In genomic region chr3:66553714-66554113, GRCh38 we compare ENCODE assay signal across 21 cellular contexts. TPM values are rescaled to one million over a fixed set of nuclear protein-coding genes. Genes with fewer than 3 reads are reported as not detected.
DNase-seq lines count a peak whose midpoint lies in the region; ATAC-seq, FAIRE-seq and TF ChIP-seq lines count a peak whose summit lies in the region.
"Had no signal": no experiment of that assay in that cellular context is flagged by ENCODE, and none has a peak within 500 bp of the region (broad histone marks: within the 10 kb centered on the region; RNA-seq: fewer than 3 reads in every experiment).

No MANE protein-coding gene starts in this region.

- in situ Hi-C loops in Caki2 (cut with HindIII; ENCODE audit: low pct_unique_long_range_greater_than_20kb, low sequenced_read_pairs) (no loop called here), GM13976 (cut with MboI; ENCODE audit: low sequenced_read_pairs, unreplicated experiment) (no loop called here)

- H3K56ac ChIP-seq in H1 (replicated peaks; ENCODE audit: insufficient read length, low read depth, low read length) = no peak overlapping the region

- H3K23ac ChIP-seq in H1 (ENCODE audit: insufficient read length) = no peak overlapping the region
- no peak overlapping the region for H3K23ac ChIP-seq in neuronal stem cell (ENCODE audit: low read depth, low read length, poor library complexity)

- no peaks in the 10 kb centered on the region for H3K79me2 ChIP-seq in OCI-LY7 (ENCODE audit: insufficient read depth, low read depth, low read length)
- no peaks in the 10 kb centered on the region for H3K79me2 ChIP-seq in H1 (ENCODE audit: control insufficient read depth in 1 of 2, insufficient read depth in 2 of 2, low read length in 2 of 2)

- no peaks in the 10 kb centered on the region for H3K23me2 ChIP-seq in H1 (ENCODE audit: low read depth, low read length)

- peaks cover 3% of the 10 kb centered on the region for H3K4me1 Mint-ChIP-seq in activated CD8-positive, alpha-beta T cell treated with anti-CD3 and anti-CD28 coated beads for 36 hours (ENCODE audit: low read depth)

- H2BK12ac ChIP-seq in H1 (ENCODE audit: low read depth, low read length) (no peak overlapping the region), neuronal stem cell (ENCODE audit: low read length) (no peak overlapping the region)

- no peak overlapping the region for H3K4me3 Mint-ChIP-seq in activated CD8-positive, alpha-beta T cell treated with anti-CD3 and anti-CD28 coated beads for 36 hours
- H3K4me3 Mint-ChIP-seq: T-helper 1 cell treated with Interleukin-12 subunit alpha and Interleukin-12 subunit beta and Interleukin-4 antibody, amounts not matched to agents 30 μg/mL and 1 μg/mL, for 36 hours had no signal

- H4K8ac ChIP-seq in H1 (ENCODE audit: extremely low read depth, insufficient read depth, low read length) (no peak overlapping the region), neuronal stem cell (ENCODE audit: low read depth, low read length) (no peak overlapping the region)

- H4K91ac ChIP-seq in H1 (replicated peaks; ENCODE audit: insufficient read length, low read length) = no peak overlapping the region
- no peak overlapping the region for H4K91ac ChIP-seq in neuronal stem cell (ENCODE audit: low read depth, low read length, poor library complexity)

- no peak for FAIRE-seq in H1 (lab: Jason Lieb, UNC)
- FAIRE-seq: GM19239, HepG2 had no signal

- POLR2A ChIA-PET in OCI-LY7 (lab: Charles Lee) = interaction anchor here (0.9 to 1.3 kb wide), 3 partner anchors 28 to 73 kb away, joined by 3 to 4 read pairs (median 4); no protein-coding TSS in a partner anchor
- POLR2A ChIA-PET in H1 (lab: Charles Lee; ENCODE audit: partially characterized antibody) = no interaction called here
- POLR2A ChIA-PET in activated CD8-positive, alpha-beta T cell treated with anti-CD3 and anti-CD28 coated beads for 36 hours (lab: Charles Lee) = no interaction called here

- TF ChIP-seq POLR2A in H1 (IDR thresholded peaks at IDR 0.05; ENCODE audit: control extremely low read depth in 1 of 2, low read depth in 2 of 2, low read length in 2 of 2) = no peak
- no peak for TF ChIP-seq POLR2A in erythroblast (IDR thresholded peaks at IDR 0.05; ENCODE audit: low read length)

- no peak overlapping the region for H3K4ac ChIP-seq in H1 (replicated peaks; ENCODE audit: insufficient read length, low read depth, low read length)
- H3K4ac ChIP-seq in neuronal stem cell (ENCODE audit: low read length) = no peak overlapping the region

- DNase-seq in Caki2 (ENCODE audit: low read depth) = peak; percentile 1
- DNase-seq in OCI-LY7 (ENCODE audit: low spot score) = no peak
- no peak for DNase-seq in H1 (ENCODE audit: low read depth in 1 of 2, low spot score in 2 of 2)
- no peak for DNase-seq in neuronal stem cell (ENCODE audit: low spot score)
- no peak for DNase-seq in erythroblast (lab: John Stamatoyannopoulos, UW)
- no peak for DNase-seq in RKO (ENCODE audit: low spot score)
- DNase-seq in GM13976 (ENCODE audit: low spot score) = no peak
- DNase-seq in activated CD8-positive, alpha-beta T cell treated with anti-CD3 and anti-CD28 coated beads for 36 hours = no peak
- DNase-seq: DMS 273 treated with DMSO at 0.1 percent for 48 hours, DND-41, GF-D8, MG63, NCI-H1092, NCI-H1436 treated with DMSO at 0.1 percent for 48 hours, NCI-H2029, NCI-H2171, RPMI8226, SHP77 treated with DMSO at 0.1 percent for 48 hours had no signal

- H2AK5ac ChIP-seq in H1 (ENCODE audit: low read depth, low read length) (no peak overlapping the region), neuronal stem cell (ENCODE audit: low read depth, low read length) (no peak overlapping the region)

- H2AFZ ChIP-seq in OCI-LY7 (ENCODE audit: low read length) = peak overlapping the region; percentile 57
- no peak overlapping the region for H2AFZ ChIP-seq in H1 (ENCODE audit: low read length)
- H2AFZ ChIP-seq in neuronal stem cell (ENCODE audit: low read length) = no peak overlapping the region

- H3K18ac ChIP-seq in H1 (ENCODE audit: extremely low read depth, low read length) (peak overlapping the region; percentile 24), neuronal stem cell (ENCODE audit: low read length) (peak overlapping the region; percentile 72)

- H3K9ac ChIP-seq in H1 (replicated peaks in 1 of 4; ENCODE audit: extremely low read depth in 1 of 4, low read depth in 3 of 4, low read length in 3 of 4) (no peak overlapping the region), neuronal stem cell (ENCODE audit: low read depth, low read length, poor library complexity) (no peak overlapping the region)

- H3K4me1 ChIP-seq in OCI-LY7 (ENCODE audit: insufficient read depth, low read length, poor library complexity, severe bottlenecking) (peaks cover 29% of the 10 kb centered on the region), H1 (replicated peaks in 1 of 4; ENCODE audit: control insufficient read depth in 3 of 4, insufficient read depth in 4 of 4, low read length in 3 of 4) (peaks cover 6 to 14% (median 10%) of the 10 kb centered on the region in 4 experiments), neuronal stem cell (ENCODE audit: control insufficient read depth in 2 of 2, insufficient read depth in 1 of 2, low read depth in 1 of 2, low read length in 2 of 2) (peaks cover 0 to 12% of the 10 kb centered on the region in 2 donors)

- no TSS peak for BruUV-seq in OCI-LY7 (replicated peaks; lab: Mats Ljungman, UMichigan)

- CTCF ChIA-PET in OCI-LY7 (lab: Charles Lee; ENCODE audit: unreplicated experiment) (no interaction called here), H1 (lab: Charles Lee; ENCODE audit: partially characterized antibody) (interaction anchor here (0.6 to 2.1 kb wide), 2 partner anchors 19 to 75 kb away, joined by 3 to 9 read pairs; no protein-coding TSS in a partner anchor)
- CTCF ChIA-PET in activated CD8-positive, alpha-beta T cell treated with anti-CD3 and anti-CD28 coated beads for 36 hours (lab: Charles Lee) = no interaction called here

- no peaks in the 10 kb centered on the region for H3K36me3 ChIP-seq in OCI-LY7 (ENCODE audit: insufficient read depth, low read length)
- H3K36me3 ChIP-seq in H1 (ENCODE audit: control insufficient read depth in 2 of 4, insufficient read depth in 4 of 4, low read length in 3 of 4) = no peaks in the 10 kb centered on the region
- H3K36me3 ChIP-seq in neuronal stem cell (replicated peaks in 1 of 2; ENCODE audit: control insufficient read depth in 2 of 2, insufficient read depth in 2 of 2, low read length in 2 of 2) = no peaks in the 10 kb centered on the region
- H3K36me3 ChIP-seq: MG63 had no signal

- H2BK15ac ChIP-seq in H1 (ENCODE audit: low read length) = no peak overlapping the region
- no peak overlapping the region for H2BK15ac ChIP-seq in neuronal stem cell (ENCODE audit: low read length)

- no peak for TF ChIP-seq EP300 in H1 (IDR thresholded peaks at IDR 0.05; ENCODE audit: borderline replicate concordance in 1 of 2, low read depth in 2 of 2, low read length in 2 of 2)

- H3K4me2 ChIP-seq in OCI-LY7 (ENCODE audit: low read length) (peak overlapping the region; percentile 54), H1 (ENCODE audit: insufficient read depth in 1 of 2, low read depth in 2 of 2, low read length in 2 of 2) (no peak overlapping the region), neuronal stem cell (ENCODE audit: insufficient read depth, low read length, poor library complexity, severe bottlenecking) (no peak overlapping the region)

- no peak overlapping the region for H3K27ac ChIP-seq in OCI-LY7 (ENCODE audit: low read depth, low read length, poor library complexity, severe bottlenecking)
- no peak overlapping the region for H3K27ac ChIP-seq in H1 (ENCODE audit: low read depth, low read length)
- H3K27ac ChIP-seq in neuronal stem cell (replicated peaks; ENCODE audit: low read length) = no peak overlapping the region

- 87% methylated on average over 9 of the region's 9 CpGs; no CpG with 5 or more reads in 1 of the 2 experiments for WGBS in H1 (ENCODE audit: extremely low coverage in 1 of 2, insufficient coverage in 1 of 2, insufficient read length in 1 of 2, insufficient replicate concordance in 2 of 2, low coverage in 1 of 2, low lambda C conversion rate in 2 of 2, missing lambda C conversion rate in 1 of 2), 2 experiments
- WGBS in neuronal stem cell (ENCODE audit: extremely low coverage in 2 of 2, insufficient read length in 2 of 2, insufficient replicate concordance in 1 of 2), 2 donors = 100% methylated on average over 1 of the region's 9 CpGs; no CpG with 5 or more reads in 1 of the 2 donors

- H3K27me3 Mint-ChIP-seq in activated CD8-positive, alpha-beta T cell treated with anti-CD3 and anti-CD28 coated beads for 36 hours = peaks cover 4% of the 10 kb centered on the region

- H3K14ac ChIP-seq in H1 (ENCODE audit: insufficient read length) (no peak overlapping the region), neuronal stem cell (ENCODE audit: low read length) (no peak overlapping the region)

- no peak overlapping the region for H3K27ac Mint-ChIP-seq in activated CD8-positive, alpha-beta T cell treated with anti-CD3 and anti-CD28 coated beads for 36 hours
- H3K27ac Mint-ChIP-seq: T-helper 1 cell treated with Interleukin-12 subunit alpha and Interleukin-12 subunit beta and Interleukin-4 antibody, amounts not matched to agents 30 μg/mL and 1 μg/mL, for 36 hours had no signal

- peak overlapping the region; percentile 75; the same call in 1 of the 2 replicates for H2BK20ac ChIP-seq in H1 (ENCODE audit: low read length)

- intact Hi-C loops in OCI-LY7 (cut with micrococcal nuclease; ENCODE audit: unreplicated experiment) = no loop called here
- intact Hi-C loops in activated CD8-positive, alpha-beta T cell treated with anti-CD3 and anti-CD28 coated beads for 36 hours (cut with micrococcal nuclease) = no loop called here

- no peak for TF ChIP-seq CTCF in OCI-LY7 (conservative IDR thresholded peaks at IDR 0.05; ENCODE audit: low read length)
- TF ChIP-seq CTCF in H1 (IDR thresholded peaks at IDR 0.05; ENCODE audit: control extremely low read depth in 1 of 3, insufficient read depth in 1 of 3, low read depth in 1 of 3, low read length in 3 of 3) = no peak
- no peak for TF ChIP-seq CTCF in GM13976 (IDR thresholded peaks at IDR 0.05; ENCODE audit: borderline replicate concordance, control extremely low read depth, extremely low read depth, insufficient read depth, missing control alignments)
- TF ChIP-seq CTCF in activated CD8-positive, alpha-beta T cell treated with anti-CD3 and anti-CD28 coated beads for 36 hours (IDR thresholded peaks at IDR 0.05) = no peak

- H3K9me2 ChIP-seq in OCI-LY7 (ENCODE audit: insufficient read depth, low read length) = no peaks in the 10 kb centered on the region

- H3K9me3 ChIP-seq in OCI-LY7 (ENCODE audit: low read length) (peaks cover 4% of the 10 kb centered on the region; the same call in 1 of the 2 replicates), H1 (ENCODE audit: insufficient read depth in 2 of 2, low read depth in 1 of 2, low read length in 1 of 2) (0 out of 4 replicates have a peak, but pooled peaks cover 0 to under 1% of the 10 kb centered on the region in 2 experiments), neuronal stem cell (replicated peaks in 1 of 2; ENCODE audit: control insufficient read depth in 2 of 2, insufficient read depth in 1 of 2, low read depth in 1 of 2, low read length in 2 of 2) (no peaks in the 10 kb centered on the region)
- H3K9me3 ChIP-seq: MG63 had no signal

- H3K79me1 ChIP-seq in H1 (ENCODE audit: low read depth, low read length) = no peaks in the 10 kb centered on the region
- no peaks in the 10 kb centered on the region for H3K79me1 ChIP-seq in neuronal stem cell (ENCODE audit: low read depth, low read length)

- H3K4me3 ChIP-seq in OCI-LY7 (ENCODE audit: low read depth, low read length, poor library complexity, severe bottlenecking) = peak overlapping the region; percentile 2
- H3K4me3 ChIP-seq in H1 (ENCODE audit: extremely low read depth in 1 of 4, insufficient read depth in 2 of 4, low read depth in 3 of 4, low read length in 4 of 4) = no peak overlapping the region
- no peak overlapping the region for H3K4me3 ChIP-seq in neuronal stem cell (ENCODE audit: low read length in 2 of 2)
- H3K4me3 ChIP-seq: MG63 had no signal

- no peak for TF ChIP-seq RAD21 in H1 (IDR thresholded peaks at IDR 0.05 in 1 of 2, conservative IDR thresholded peaks at IDR 0.05 in 1 of 2; ENCODE audit: low read depth in 2 of 2, low read length in 2 of 2)

- H3K27me3 ChIP-seq in H1 (replicated peaks in 1 of 4; ENCODE audit: control insufficient read depth in 3 of 4, extremely low read depth in 1 of 4, insufficient read depth in 3 of 4, low read length in 3 of 4) (no peaks in the 10 kb centered on the region), neuronal stem cell (ENCODE audit: control insufficient read depth in 3 of 3, insufficient read depth in 3 of 3, low read depth in 1 of 3, low read length in 3 of 3) (no peaks in the 10 kb centered on the region)
- H3K27me3 ChIP-seq: MG63 had no signal

- H4K5ac ChIP-seq in H1 (ENCODE audit: insufficient read length, low read depth, low read length) = no peak overlapping the region

- H4K20me1 ChIP-seq in OCI-LY7 (ENCODE audit: insufficient read depth, low read length) (no peaks in the 10 kb centered on the region), H1 (replicated peaks in 1 of 2; ENCODE audit: control insufficient read depth in 1 of 2, insufficient read depth in 2 of 2, low read length in 2 of 2) (no peaks in the 10 kb centered on the region)

- no peak overlapping the region for H2BK120ac ChIP-seq in H1 (replicated peaks; ENCODE audit: low read depth, low read length)
- no peak overlapping the region for H2BK120ac ChIP-seq in neuronal stem cell (ENCODE audit: low read depth, low read length)

- H3K36me3 Mint-ChIP-seq in activated CD8-positive, alpha-beta T cell treated with anti-CD3 and anti-CD28 coated beads for 36 hours (ENCODE audit: low read depth) = no peaks in the 10 kb centered on the region

- no peak overlapping the region for H2BK5ac ChIP-seq in H1 (ENCODE audit: low read depth, low read length)
- no peak overlapping the region for H2BK5ac ChIP-seq in neuronal stem cell (ENCODE audit: low read length)

- no peaks in the 10 kb centered on the region for H3K9me3 Mint-ChIP-seq in activated CD8-positive, alpha-beta T cell treated with anti-CD3 and anti-CD28 coated beads for 36 hours
- H3K9me3 Mint-ChIP-seq: T-helper 1 cell treated with Interleukin-12 subunit alpha and Interleukin-12 subunit beta and Interleukin-4 antibody, amounts not matched to agents 30 μg/mL and 1 μg/mL, for 36 hours had no signal

- no peak for ATAC-seq in activated CD8-positive, alpha-beta T cell treated with anti-CD3 and anti-CD28 coated beads for 36 hours
- ATAC-seq: HepG2 had no signal

RNA-seq across cellular contexts. Expression of gene LRIG1, which starts 52.9 kb away (rescaled TPM):
- 4.0 and 4.7 TPM in 2 replicates for total RNA-seq in Caki2 (2014; rRNA removed; shearing (Covaris generic); ENCODE audit: low replicate concordance)
- 74.5 and 115 TPM in 2 replicates for total RNA-seq in OCI-LY7 (2014; rRNA removed; shearing (Covaris generic))
- 84.2 and 113 TPM in 2 replicates for total RNA-seq in OCI-LY7 (2022)
- 78.1 and 86.8 TPM in 2 replicates for total RNA-seq in H1 (2021; fragmentation: NEBNext Ultra II Directional; extraction: Animal tissue kit (Norgen Biotek cat#: 25700))
- polyA plus RNA-seq in H1 (2011; rRNA removed) = 88.7 and 94.1 TPM in 2 replicates
- 87.8 TPM for polyA plus RNA-seq in H1 (2011; cell fraction: cytosol; rRNA removed)
- 241 TPM for polyA plus RNA-seq in H1 (2011; cell fraction: nucleus; rRNA removed)
- 76.9 to 126 TPM (median 101 TPM) in 4 replicates for polyA plus RNA-seq in H1 (2012, experiment 1 of 2)
- 35.9 TPM for polyA plus RNA-seq in H1 (2012, experiment 2 of 2)
- polyA plus RNA-seq in H1 (2013, experiment 1 of 2) = 95.4 TPM
- polyA plus RNA-seq in H1 (2013, experiment 2 of 2) = 95.1 TPM
- polyA minus RNA-seq in H1 (2011; rRNA and poly(A)+ RNA removed) = 291 and 398 TPM in 2 replicates
- polyA minus RNA-seq in H1 (2011; cell fraction: cytosol; rRNA and poly(A)+ RNA removed) = 82.9 TPM
- 139 TPM for polyA minus RNA-seq in H1 (2011; cell fraction: nucleus; rRNA and poly(A)+ RNA removed)
- 183 TPM for polyA plus RNA-seq in neuronal stem cell (2013, experiment 1 of 2)
- polyA plus RNA-seq in neuronal stem cell (2013, experiment 2 of 2) = 174 TPM
- total RNA-seq in activated CD8-positive, alpha-beta T cell treated with anti-CD3 and anti-CD28 coated beads for 36 hours = 10 to 100 TPM; 12.7 to 13.0 TPM
